21 cellular contexts compared by ENCODE assay signal in genomic region chr5:132099905-132100304, GRCh38. TPM values are rescaled to one million over a fixed set of nuclear protein-coding genes. Genes with fewer than 3 reads are reported as not detected.
DNase-seq lines count a peak whose midpoint lies in the region; ATAC-seq and TF ChIP-seq lines count a peak whose summit lies in the region.
"Had no signal": no experiment of that assay in that cellular context is flagged by ENCODE, and none has a peak within 500 bp of the region (broad histone marks: within the 10 kb centered on the region; RNA-seq: fewer than 3 reads in every experiment).

No MANE protein-coding gene starts in this region.

- H3K4me3 ChIP-seq in OCI-LY3 (ENCODE audit: low read length), result peak overlapping the region; percentile 52; the same call in 1 of the 2 replicates
- H3K4me3 ChIP-seq: adrenal gland, cardiac muscle cell, dorsolateral prefrontal cortex, upper lobe of right lung had no signal

- peak overlapping the region; percentile 33 for H3K4me3 Mint-ChIP-seq in activated T-cell treated with anti-CD3 and anti-CD28 coated beads, Interleukin-2, amount 50 U/mL, for 4 hours
- H3K4me3 Mint-ChIP-seq in activated naive CD8-positive, alpha-beta T cell treated with anti-CD3 and anti-CD28 coated beads, Interleukin-2, amount 10 ng/mL, durations not matched to agents 7 days and 5 days, result no peak overlapping the region
- H3K4me3 Mint-ChIP-seq in stimulated activated effector memory CD8-positive, alpha-beta T cell treated with anti-CD3 and anti-CD28 coated beads, Interleukin-12 subunit alpha, Interleukin-12 subunit beta, amount 100 ng/mL, for 72 hours, result peak overlapping the region; percentile 49

- H2AFZ ChIP-seq in OCI-LY3 (ENCODE audit: low read depth, low read length), result no peak overlapping the region

- no peak for ATAC-seq in activated T-cell treated with anti-CD3 and anti-CD28 coated beads, Interleukin-2, amount 50 U/mL, for 4 hours
- ATAC-seq in activated naive CD8-positive, alpha-beta T cell treated with anti-CD3 and anti-CD28 coated beads, Interleukin-2, amount 10 ng/mL, durations not matched to agents 7 days and 5 days (ENCODE audit: low read depth), result no peak
- ATAC-seq in stimulated activated effector memory CD8-positive, alpha-beta T cell treated with anti-CD3 and anti-CD28 coated beads, Interleukin-12 subunit alpha, Interleukin-12 subunit beta, amount 100 ng/mL, for 72 hours, result no peak
- ATAC-seq in GM21619 (IDR thresholded peaks at IDR 0.05; ENCODE audit: unreplicated experiment) (no peak), HG02840 (IDR thresholded peaks at IDR 0.05; ENCODE audit: low FRiP score, unreplicated experiment) (no peak)
- ATAC-seq: esophagus mucosa, left lobe of liver, upper lobe of right lung had no signal

- peak overlapping the region; percentile 42 for H3K27ac Mint-ChIP-seq in activated naive CD8-positive, alpha-beta T cell treated with anti-CD3 and anti-CD28 coated beads, Interleukin-2, amount 10 ng/mL, durations not matched to agents 7 days and 5 days
- peak overlapping the region; percentile 53 for H3K27ac Mint-ChIP-seq in stimulated activated effector memory CD8-positive, alpha-beta T cell treated with anti-CD3 and anti-CD28 coated beads, Interleukin-12 subunit alpha, Interleukin-12 subunit beta, amount 100 ng/mL, for 72 hours

- no peaks in the 10 kb centered on the region for H4K20me1 ChIP-seq in OCI-LY3 (ENCODE audit: insufficient read depth, low read length)

- peak overlapping the region; percentile 85 for H3K27ac ChIP-seq in OCI-LY3 (ENCODE audit: low read length)
- H3K27ac ChIP-seq: adrenal gland, cardiac muscle cell, dorsolateral prefrontal cortex, upper lobe of right lung, VCaP had no signal

- no peaks in the 10 kb centered on the region for H3K9me3 ChIP-seq in OCI-LY3 (ENCODE audit: insufficient read depth, low read length)
- H3K9me3 ChIP-seq: adrenal gland, upper lobe of right lung had no signal

- POLR2A ChIA-PET in activated naive CD8-positive, alpha-beta T cell treated with anti-CD3 and anti-CD28 coated beads, Interleukin-2, amount 10 ng/mL, durations not matched to agents 7 days and 5 days (lab: Charles Lee), result interaction anchor here (0.8 to 1.4 kb wide), 2 partner anchors 11 to 19 kb away, joined by 3 to 4 read pairs; no protein-coding TSS in a partner anchor

- no peaks in the 10 kb centered on the region for H3K36me3 ChIP-seq in OCI-LY3 (replicated peaks; ENCODE audit: low read depth, low read length)
- H3K36me3 ChIP-seq: adrenal gland, cardiac muscle cell, upper lobe of right lung had no signal

- no peaks in the 10 kb centered on the region for H3K27me3 Mint-ChIP-seq in activated T-cell treated with anti-CD3 and anti-CD28 coated beads, Interleukin-2, amount 50 U/mL, for 4 hours (ENCODE audit: low read depth)
- H3K27me3 Mint-ChIP-seq in activated naive CD8-positive, alpha-beta T cell treated with anti-CD3 and anti-CD28 coated beads, Interleukin-2, amount 10 ng/mL, durations not matched to agents 7 days and 5 days, result no peaks in the 10 kb centered on the region

- H3K36me3 Mint-ChIP-seq in activated T-cell treated with anti-CD3 and anti-CD28 coated beads, Interleukin-2, amount 50 U/mL, for 4 hours (ENCODE audit: insufficient read depth), result no peaks in the 10 kb centered on the region
- peaks cover 3% of the 10 kb centered on the region for H3K36me3 Mint-ChIP-seq in activated naive CD8-positive, alpha-beta T cell treated with anti-CD3 and anti-CD28 coated beads, Interleukin-2, amount 10 ng/mL, durations not matched to agents 7 days and 5 days
- peaks cover 44% of the 10 kb centered on the region for H3K36me3 Mint-ChIP-seq in stimulated activated effector memory CD8-positive, alpha-beta T cell treated with anti-CD3 and anti-CD28 coated beads, Interleukin-12 subunit alpha, Interleukin-12 subunit beta, amount 100 ng/mL, for 72 hours

- H3K4me1 ChIP-seq in OCI-LY3 (ENCODE audit: low read length), result peaks cover 96% of the 10 kb centered on the region

- H3K4me1 Mint-ChIP-seq in activated T-cell treated with anti-CD3 and anti-CD28 coated beads, Interleukin-2, amount 50 U/mL, for 4 hours (ENCODE audit: low read depth), result peaks cover 92% of the 10 kb centered on the region
- peaks cover 64% of the 10 kb centered on the region for H3K4me1 Mint-ChIP-seq in activated naive CD8-positive, alpha-beta T cell treated with anti-CD3 and anti-CD28 coated beads, Interleukin-2, amount 10 ng/mL, durations not matched to agents 7 days and 5 days
- H3K4me1 Mint-ChIP-seq in stimulated activated effector memory CD8-positive, alpha-beta T cell treated with anti-CD3 and anti-CD28 coated beads, Interleukin-12 subunit alpha, Interleukin-12 subunit beta, amount 100 ng/mL, for 72 hours, result peaks cover 86% of the 10 kb centered on the region

- H3K9ac ChIP-seq in OCI-LY3 (ENCODE audit: low read length), result peak overlapping the region; percentile 43; the same call in 1 of the 2 replicates

- no peak for DNase-seq in activated T-cell treated with anti-CD3 and anti-CD28 coated beads, Interleukin-2, amount 50 U/mL, for 4 hours
- DNase-seq in activated T-cell treated with anti-CD3 and anti-CD28 coated beads for 4 hours (no peak), NCI-H2196 (lab: John Stamatoyannopoulos, UW; ENCODE audit: unreplicated experiment) (no peak)
- no peak for DNase-seq in activated naive CD8-positive, alpha-beta T cell treated with anti-CD3 and anti-CD28 coated beads, Interleukin-2, amount 10 ng/mL, durations not matched to agents 7 days and 5 days
- DNase-seq in stimulated activated effector memory CD8-positive, alpha-beta T cell treated with anti-CD3 and anti-CD28 coated beads, Interleukin-12 subunit alpha, Interleukin-12 subunit beta, amount 100 ng/mL, for 72 hours (ENCODE audit: low spot score in 2 of 2), result no peak
- DNase-seq: adrenal gland, dorsolateral prefrontal cortex, GOT3, NCI-H1694 treated with DMSO at 0.1 percent for 48 hours, SW 1271, upper lobe of right lung had no signal

- H3K9me3 Mint-ChIP-seq in activated T-cell treated with anti-CD3 and anti-CD28 coated beads, Interleukin-2, amount 50 U/mL, for 4 hours, result no peaks in the 10 kb centered on the region
- H3K9me3 Mint-ChIP-seq in activated naive CD8-positive, alpha-beta T cell treated with anti-CD3 and anti-CD28 coated beads, Interleukin-2, amount 10 ng/mL, durations not matched to agents 7 days and 5 days, result no peaks in the 10 kb centered on the region
- no peaks in the 10 kb centered on the region for H3K9me3 Mint-ChIP-seq in stimulated activated effector memory CD8-positive, alpha-beta T cell treated with anti-CD3 and anti-CD28 coated beads, Interleukin-12 subunit alpha, Interleukin-12 subunit beta, amount 100 ng/mL, for 72 hours

- no peaks in the 10 kb centered on the region for H3K79me2 ChIP-seq in OCI-LY3 (ENCODE audit: low read length)

- H3K27me3 ChIP-seq in OCI-LY3 (ENCODE audit: low read depth, low read length), result peaks cover 4% of the 10 kb centered on the region; the same call in 1 of the 2 replicates
- H3K27me3 ChIP-seq: adrenal gland, cardiac muscle cell, dorsolateral prefrontal cortex, upper lobe of right lung had no signal

- peak overlapping the region; percentile 81 for H3K4me2 ChIP-seq in OCI-LY3 (ENCODE audit: low read length)

- TF ChIP-seq CTCF in OCI-LY3 (IDR thresholded peaks at IDR 0.05; ENCODE audit: low read depth, low read length), result no peak

RNA-seq across cellular contexts. Expression of gene CSF2, which starts 26.3 kb away (rescaled TPM):
- total RNA-seq in activated T-cell treated with anti-CD3 and anti-CD28 coated beads, Interleukin-2, amount 50 U/mL, for 4 hours, result 100 to 1,000 TPM; 130 to 283 (median 277) TPM
- total RNA-seq in activated naive CD8-positive, alpha-beta T cell treated with anti-CD3 and anti-CD28 coated beads, Interleukin-2, amount 10 ng/mL, durations not matched to agents 7 days and 5 days, result 1 to 10 TPM; 1.1 to 1.4 TPM
- total RNA-seq: cardiac muscle cell, dorsolateral prefrontal cortex, esophagus mucosa, left lobe of liver, NCI-H460 had no signal

RNA-seq across cellular contexts. Expression of gene IL3, which starts 39.5 kb away (rescaled TPM):
- 100 to 1,000 TPM in 2 of 3 donors, 10 to 100 TPM in 1; 94.6 to 152 (median 138) TPM for total RNA-seq in activated T-cell treated with anti-CD3 and anti-CD28 coated beads, Interleukin-2, amount 50 U/mL, for 4 hours
- not detected for total RNA-seq in activated naive CD8-positive, alpha-beta T cell treated with anti-CD3 and anti-CD28 coated beads, Interleukin-2, amount 10 ng/mL, durations not matched to agents 7 days and 5 days
- total RNA-seq: adrenal gland, cardiac muscle cell, dorsolateral prefrontal cortex, esophagus mucosa, left lobe of liver, mononuclear cell, NCI-H460, renal cortical epithelial cell, upper lobe of right lung had no signal

Comparison
In these comparisons a context has a peak if more than half of its experiments do, and no peak if none do; other contexts are left out.
1. RNA of gene CSF2, which starts 26.3 kb away (total RNA-seq): 130 to 283 TPM in activated T-cell treated with anti-CD3 and anti-CD28 coated beads, Interleukin-2, amount 50 U/mL, for 4 hours; 1.1 to 1.4 TPM in activated naive CD8-positive, alpha-beta T cell treated with anti-CD3 and anti-CD28 coated beads, Interleukin-2, amount 10 ng/mL, durations not matched to agents 7 days and 5 days; every median in the first group is over 10 times any median in the second.
2. RNA of gene IL3, which starts 39.5 kb away (total RNA-seq): 94.6 to 152 TPM in activated T-cell treated with anti-CD3 and anti-CD28 coated beads, Interleukin-2, amount 50 U/mL, for 4 hours; not detected in activated naive CD8-positive, alpha-beta T cell treated with anti-CD3 and anti-CD28 coated beads, Interleukin-2, amount 10 ng/mL, durations not matched to agents 7 days and 5 days; every median in the first group is over 10 times any median in the second.